ENCODE assay signal across 16 cellular contexts in the genomic region with DNA sequence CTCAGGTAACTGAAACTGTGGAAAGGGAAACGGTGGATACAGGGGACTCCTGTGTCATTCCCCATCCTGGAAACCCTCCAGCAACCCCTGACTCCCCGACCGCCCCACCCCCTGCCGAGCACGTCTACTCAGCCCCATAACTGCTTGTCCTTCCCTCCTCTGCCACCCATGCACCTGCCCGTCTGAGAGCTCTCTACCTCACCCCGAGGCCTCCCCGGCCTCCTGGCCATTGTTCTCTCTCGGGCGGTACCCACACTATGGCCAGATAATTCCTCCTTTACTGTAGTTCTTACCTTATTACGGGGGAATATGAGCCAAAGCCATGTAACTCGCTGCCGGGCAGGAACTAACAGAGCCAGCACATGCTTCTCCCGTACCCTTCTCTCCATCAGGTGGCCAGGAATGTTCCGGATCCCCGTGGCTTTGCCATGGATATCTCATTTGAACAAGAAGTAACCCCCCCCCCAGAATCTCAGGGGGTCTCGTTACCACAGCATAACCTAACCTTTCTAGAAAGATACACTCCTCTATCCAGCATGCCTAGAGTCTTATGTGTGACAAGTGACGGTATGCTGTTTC. TPM values are rescaled to one million over a fixed set of nuclear protein-coding genes. Genes with fewer than 3 reads are reported as not detected.
DNase-seq lines count a peak whose midpoint lies in the region; ATAC-seq and TF ChIP-seq lines count a peak whose summit lies in the region.
"Had no signal": no experiment of that assay in that cellular context is flagged by ENCODE, and none has a peak within 500 bp of the region (broad histone marks: within the 10 kb centered on the region; RNA-seq: fewer than 3 reads in every experiment).

No MANE protein-coding gene starts in this region.

- peaks cover 1% of the 10 kb centered on the region for H3K36me3 Mint-ChIP-seq in activated naive CD4-positive, alpha-beta T cell treated with anti-CD3 and anti-CD28 coated beads, Interleukin-2, amount 10 ng/mL, durations not matched to agents 7 days and 5 days
- no peaks in the 10 kb centered on the region for H3K36me3 Mint-ChIP-seq in type B pancreatic cell

- H3K27ac Mint-ChIP-seq in activated naive CD4-positive, alpha-beta T cell treated with anti-CD3 and anti-CD28 coated beads, Interleukin-2, amount 10 ng/mL, durations not matched to agents 7 days and 5 days: peak overlapping the region; percentile 59
- H3K27ac Mint-ChIP-seq in type B pancreatic cell: no peak overlapping the region
- H3K27ac Mint-ChIP-seq: CD4-positive, alpha-beta T cell had no signal

- H3K79me2 ChIP-seq in osteoblast (ENCODE audit: insufficient read depth, low read length): no peaks in the 10 kb centered on the region

- H3K36me3 ChIP-seq in osteoblast (ENCODE audit: insufficient read depth, low read length): no peaks in the 10 kb centered on the region
- H3K36me3 ChIP-seq: HAP-1 had no signal

- DNase-seq in activated naive CD4-positive, alpha-beta T cell treated with anti-CD3 and anti-CD28 coated beads, Interleukin-2, amount 10 ng/mL, durations not matched to agents 7 days and 5 days: peak; percentile 14
- DNase-seq in activated naive CD4-positive, alpha-beta T cell treated with anti-CD3 and anti-CD28 coated beads, Interleukin-2, amount 50 U/mL, for 16 hours: no peak
- DNase-seq in coronary artery (ENCODE audit: low spot score) (peak; percentile 62), osteoblast (ENCODE audit: insufficient read length, low spot score, missing footprints) (peak; percentile 6), type B pancreatic cell (ENCODE audit: extremely low spot score, unreplicated experiment) (peak; percentile 32), NCI-H1092 treated with DMSO at 0.1 percent for 48 hours (lab: John Stamatoyannopoulos, UW) (no peak)
- DNase-seq: AML-193; Caco-2; CD4-positive, alpha-beta T cell had no signal

- H2AFZ ChIP-seq in osteoblast (ENCODE audit: low read length): no peak overlapping the region
- H2AFZ ChIP-seq: GM23248 had no signal

- H4K20me1 ChIP-seq in osteoblast (ENCODE audit: insufficient read depth, low read length): no peaks in the 10 kb centered on the region

- no peak for ATAC-seq in HG03439 (IDR thresholded peaks at IDR 0.05; ENCODE audit: unreplicated experiment)
- ATAC-seq: A549 had no signal

- peaks cover 29% of the 10 kb centered on the region for H3K4me1 Mint-ChIP-seq in activated naive CD4-positive, alpha-beta T cell treated with anti-CD3 and anti-CD28 coated beads, Interleukin-2, amount 10 ng/mL, durations not matched to agents 7 days and 5 days
- H3K4me1 Mint-ChIP-seq in type B pancreatic cell (ENCODE audit: unreplicated experiment): no peaks in the 10 kb centered on the region

- H3K27me3 Mint-ChIP-seq in activated naive CD4-positive, alpha-beta T cell treated with anti-CD3 and anti-CD28 coated beads, Interleukin-2, amount 10 ng/mL, durations not matched to agents 7 days and 5 days: peaks cover 37% of the 10 kb centered on the region
- peaks cover 88% of the 10 kb centered on the region for H3K27me3 Mint-ChIP-seq in type B pancreatic cell

- CTCF ChIA-PET in activated naive CD4-positive, alpha-beta T cell treated with anti-CD3 and anti-CD28 coated beads, Interleukin-2, amount 10 ng/mL, durations not matched to agents 7 days and 5 days (lab: Charles Lee): interaction anchor here (1.4 kb wide), 1 partner anchor 335 kb away, joined by 3 read pairs; no protein-coding TSS in a partner anchor

- H3K4me1 ChIP-seq in osteoblast (ENCODE audit: insufficient read depth, low read length): peaks cover 3% of the 10 kb centered on the region
- H3K4me1 ChIP-seq: A549, Caco-2, HAP-1 had no signal

- no peaks in the 10 kb centered on the region for H3K9me3 ChIP-seq in osteoblast (ENCODE audit: low read depth, low read length)
- H3K9me3 ChIP-seq: A549, Caco-2, HAP-1 had no signal

- no peaks in the 10 kb centered on the region for H3K9me3 Mint-ChIP-seq in activated naive CD4-positive, alpha-beta T cell treated with anti-CD3 and anti-CD28 coated beads, Interleukin-2, amount 10 ng/mL, durations not matched to agents 7 days and 5 days
- no peaks in the 10 kb centered on the region for H3K9me3 Mint-ChIP-seq in type B pancreatic cell
- H3K9me3 Mint-ChIP-seq: CD4-positive, alpha-beta T cell had no signal

- no peak overlapping the region for H3K4me3 ChIP-seq in coronary artery
- no peak overlapping the region for H3K4me3 ChIP-seq in osteoblast (ENCODE audit: insufficient read depth, low read length)
- H3K4me3 ChIP-seq: A549, GM23248, HAP-1 had no signal

- no peak overlapping the region for H3K4me3 Mint-ChIP-seq in activated naive CD4-positive, alpha-beta T cell treated with anti-CD3 and anti-CD28 coated beads, Interleukin-2, amount 10 ng/mL, durations not matched to agents 7 days and 5 days
- no peak overlapping the region for H3K4me3 Mint-ChIP-seq in type B pancreatic cell
- H3K4me3 Mint-ChIP-seq: CD4-positive, alpha-beta T cell had no signal

- TF ChIP-seq CTCF in coronary artery (IDR thresholded peaks at IDR 0.05) (no peak), osteoblast (IDR thresholded peaks at IDR 0.05; ENCODE audit: extremely low read depth, low read depth, low read length) (no peak), type B pancreatic cell (conservative IDR thresholded peaks at IDR 0.05) (no peak)

- H3K4me2 ChIP-seq in osteoblast (ENCODE audit: insufficient read depth, low read length): no peak overlapping the region
- H3K4me2 ChIP-seq: A549 had no signal

- H3K27me3 ChIP-seq in osteoblast (ENCODE audit: insufficient read depth, low read length): peaks cover 42% of the 10 kb centered on the region

- H3K27ac ChIP-seq in coronary artery: no peak overlapping the region
- H3K27ac ChIP-seq in osteoblast (ENCODE audit: low read depth, low read length): no peak overlapping the region
- H3K27ac ChIP-seq: 22Rv1, A549, C4-2B, GM23248 had no signal

RNA-seq across cellular contexts. Expression of a gene that starts 4.8 kb away (rescaled TPM):
- total RNA-seq in osteoblast: under 0.01 TPM in 2 replicates
- total RNA-seq in type B pancreatic cell (ENCODE audit: low replicate concordance): 1.7 TPM in 1 of 2 replicates, not detected in the other
- total RNA-seq: Caco-2, GM23248, H4 had no signal

Comparison
In these comparisons a context has a peak if more than half of its experiments do, and no peak if none do; other contexts are left out.
1. DNase-seq: peak in activated naive CD4-positive, alpha-beta T cell treated with anti-CD3 and anti-CD28 coated beads, Interleukin-2, amount 10 ng/mL, durations not matched to agents 7 days and 5 days (single experiment), coronary artery (single experiment), osteoblast (single experiment) and type B pancreatic cell (single experiment); none in activated naive CD4-positive, alpha-beta T cell treated with anti-CD3 and anti-CD28 coated beads, Interleukin-2, amount 50 U/mL, for 16 hours (single experiment) and NCI-H1092 treated with DMSO at 0.1 percent for 48 hours (single experiment).